In the genomic region with DNA sequence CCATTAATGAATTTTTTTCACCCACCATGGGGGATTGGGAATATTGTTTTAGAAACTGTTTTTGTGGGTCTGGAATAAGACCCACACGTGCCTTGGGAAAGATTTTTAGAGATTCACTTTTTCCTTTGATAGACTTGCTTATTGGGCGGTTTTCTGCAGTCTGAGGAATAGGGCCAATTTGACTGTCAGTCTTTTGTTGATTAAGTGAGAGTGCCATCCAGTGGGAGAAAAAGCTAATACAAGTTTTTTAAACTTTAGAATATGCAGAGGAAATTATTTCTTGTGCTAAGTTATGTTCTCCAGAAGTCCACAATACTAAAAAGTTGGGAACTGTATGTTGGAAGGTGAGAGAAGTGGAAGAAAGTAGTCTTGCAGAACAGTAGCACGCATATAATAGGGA, we compare ENCODE assay signal across 8 cellular contexts. TPM values are rescaled to one million over a fixed set of nuclear protein-coding genes. Genes with fewer than 3 reads are reported as not detected.
DNase-seq lines count a peak whose midpoint lies in the region; ATAC-seq, FAIRE-seq and TF ChIP-seq lines count a peak whose summit lies in the region.

No MANE protein-coding gene starts in this region.

- no TSS peak for BruUV-seq in Caco-2 (replicated peaks; lab: Mats Ljungman, UMichigan)

- no peaks in the 10 kb centered on the region for H3K27me3 ChIP-seq in Caco-2 (replicated peaks; ENCODE audit: control insufficient read depth, insufficient read depth, low read length)

- no peaks in the 10 kb centered on the region for H3K9me3 ChIP-seq in Caco-2

- no peak overlapping the region for H3K27ac Mint-ChIP-seq in Caco-2 (ENCODE audit: unreplicated experiment)
- H3K27ac Mint-ChIP-seq in WTC11, result no peak overlapping the region

- H3K4me3 Mint-ChIP-seq in Caco-2 (ENCODE audit: unreplicated experiment) (no peak overlapping the region), WTC11 (no peak overlapping the region)

- ATAC-seq in WTC11 (peak; percentile 26; the same call in 1 of the 2 replicates), left lobe of liver (peak; percentile 81), GM21526 (IDR thresholded peaks at IDR 0.05; ENCODE audit: low FRiP score, unreplicated experiment) (no peak)

- intact Hi-C loops in Caco-2 (cut with micrococcal nuclease; ENCODE audit: unreplicated experiment), result loop anchor here (1.0 to 2.0 kb wide), 3 partner anchors 47 to 315 kb away; no protein-coding TSS in a partner anchor

- H3K4me1 Mint-ChIP-seq in Caco-2 (ENCODE audit: low read depth, unreplicated experiment) (no peaks in the 10 kb centered on the region), WTC11 (peaks cover 18% of the 10 kb centered on the region)

- CTCF ChIA-PET in Caco-2 (lab: Charles Lee), result interaction anchor here (0.6 to 1.2 kb wide), 4 partner anchors 46 to 166 kb away, joined by 3 to 6 read pairs (median 4); no protein-coding TSS in a partner anchor
- CTCF ChIA-PET in WTC11 (lab: Charles Lee), result interaction anchor here (0.7 to 1.7 kb wide), 11 partner anchors 8 to 315 kb away, joined by 3 to 11 read pairs (median 4); no protein-coding TSS in a partner anchor

- no peaks in the 10 kb centered on the region for H3K36me3 Mint-ChIP-seq in Caco-2 (ENCODE audit: insufficient read depth, unreplicated experiment)
- no peaks in the 10 kb centered on the region for H3K36me3 Mint-ChIP-seq in WTC11

- H3K27me3 Mint-ChIP-seq in Caco-2 (ENCODE audit: insufficient read depth, unreplicated experiment) (no peaks in the 10 kb centered on the region), WTC11 (ENCODE audit: low read depth) (no peaks in the 10 kb centered on the region)

- no peak overlapping the region for H3K4me3 ChIP-seq in Caco-2 (ENCODE audit: low read depth, low read length)

- no peak for FAIRE-seq in HTR-8/SVneo (lab: Jason Lieb, UNC)

- DNase-seq in Caco-2, result peak in 1 of 2 experiments; percentile 11
- peak; percentile 1 for DNase-seq in HTR-8/SVneo (ENCODE audit: insufficient read length, low spot score)
- no peak for DNase-seq in WTC11 (ENCODE audit: low spot score)
- no peak for DNase-seq in left lobe of liver (ENCODE audit: low spot score)
- DNase-seq in amniotic stem cell (lab: John Stamatoyannopoulos, UW), result no peak
- DNase-seq in stimulated activated naive CD4-positive, alpha-beta T cell (lab: John Stamatoyannopoulos, UW), result no peak
- DNase-seq in NCI-H2196 treated with DMSO at 0.1 percent for 48 hours (lab: John Stamatoyannopoulos, UW; ENCODE audit: unreplicated experiment), result no peak

- H3K9me3 Mint-ChIP-seq in Caco-2 (ENCODE audit: unreplicated experiment) (no peaks in the 10 kb centered on the region), WTC11 (no peaks in the 10 kb centered on the region)

- POLR2A ChIA-PET in Caco-2 (lab: Charles Lee), result no interaction called here
- POLR2A ChIA-PET in WTC11 (lab: Charles Lee), result no interaction called here

- TF ChIP-seq CTCF in Caco-2 (IDR thresholded peaks at IDR 0.05; ENCODE audit: insufficient read depth in 1 of 2, low read depth in 1 of 2, low read length in 1 of 2, severe bottlenecking in 1 of 2, unreplicated experiment in 1 of 2) (peak; percentile 25 to 50), WTC11 (IDR thresholded peaks at IDR 0.05) (no peak)

- H3K36me3 ChIP-seq in Caco-2 (ENCODE audit: control insufficient read depth, insufficient read depth, low read length), result no peaks in the 10 kb centered on the region

- H3K4me1 ChIP-seq in Caco-2, result no peaks in the 10 kb centered on the region

TF ChIP-seq in WTC11, 78 proteins besides CTCF, POLR2A, EP300 and RAD21:
- no peak for TF ChIP-seq ZNF317 (CRISPR knock-in tag; IDR thresholded peaks at IDR 0.05; ENCODE audit: borderline replicate concordance, low read depth)
- TF ChIP-seq AR (CRISPR knock-in tag; IDR thresholded peaks at IDR 0.05), result no peak
- TF ChIP-seq HMGA2 (CRISPR knock-in tag; IDR thresholded peaks at IDR 0.05), result no peak
- TF ChIP-seq, protein P1, sequence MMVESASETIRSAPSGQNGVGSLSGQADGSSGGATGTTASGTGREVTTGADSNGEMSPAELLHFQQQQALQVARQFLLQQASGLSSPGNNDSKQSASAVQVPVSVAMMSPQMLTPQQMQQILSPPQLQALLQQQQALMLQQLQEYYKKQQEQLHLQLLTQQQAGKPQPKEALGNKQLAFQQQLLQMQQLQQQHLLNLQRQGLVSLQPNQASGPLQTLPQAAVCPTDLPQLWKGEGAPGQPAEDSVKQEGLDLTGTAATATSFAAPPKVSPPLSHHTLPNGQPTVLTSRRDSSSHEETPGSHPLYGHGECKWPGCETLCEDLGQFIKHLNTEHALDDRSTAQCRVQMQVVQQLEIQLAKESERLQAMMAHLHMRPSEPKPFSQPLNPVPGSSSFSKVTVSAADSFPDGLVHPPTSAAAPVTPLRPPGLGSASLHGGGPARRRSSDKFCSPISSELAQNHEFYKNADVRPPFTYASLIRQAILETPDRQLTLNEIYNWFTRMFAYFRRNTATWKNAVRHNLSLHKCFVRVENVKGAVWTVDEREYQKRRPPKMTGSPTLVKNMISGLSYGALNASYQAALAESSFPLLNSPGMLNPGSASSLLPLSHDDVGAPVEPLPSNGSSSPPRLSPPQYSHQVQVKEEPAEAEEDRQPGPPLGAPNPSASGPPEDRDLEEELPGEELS (CRISPR knock-in tag; IDR thresholded peaks at IDR 0.05), result no peak
- no peak for TF ChIP-seq ATF3 (CRISPR knock-in tag; conservative IDR thresholded peaks at IDR 0.05)
- TF ChIP-seq ZNF263 (CRISPR knock-in tag; IDR thresholded peaks at IDR 0.05; ENCODE audit: low read depth), result no peak
- TF ChIP-seq NR1H2 (CRISPR knock-in tag; IDR thresholded peaks at IDR 0.05), result no peak
- no peak for TF ChIP-seq CREM (CRISPR knock-in tag; IDR thresholded peaks at IDR 0.05)
- TF ChIP-seq IRF2 (CRISPR knock-in tag; IDR thresholded peaks at IDR 0.05; ENCODE audit: borderline replicate concordance, low read depth), result no peak
- TF ChIP-seq ZNF416 (CRISPR knock-in tag; IDR thresholded peaks at IDR 0.05), result no peak
- TF ChIP-seq MAX (CRISPR knock-in tag; IDR thresholded peaks at IDR 0.05), result no peak
- no peak for TF ChIP-seq NR3C1 (CRISPR knock-in tag; conservative IDR thresholded peaks at IDR 0.05; ENCODE audit: low read depth)
- no peak for TF ChIP-seq SMAD3 (CRISPR knock-in tag; IDR thresholded peaks at IDR 0.05; ENCODE audit: borderline replicate concordance)
- TF ChIP-seq FOXK1 (CRISPR knock-in tag; IDR thresholded peaks at IDR 0.05), result no peak
- TF ChIP-seq ZNF219 (CRISPR knock-in tag; IDR thresholded peaks at IDR 0.05; ENCODE audit: borderline replicate concordance), result no peak
- TF ChIP-seq FOXP1 (CRISPR knock-in tag; IDR thresholded peaks at IDR 0.05; ENCODE audit: borderline replicate concordance), result no peak
TF ChIP-seq in WTC11: peak in this region for 0.

RNA-seq across cellular contexts. Expression of gene PRMT3, which starts 56.1 kb away (rescaled TPM):
- total RNA-seq in Caco-2 (2022), result 26.1 and 28.5 TPM in 2 replicates
- 26.7 to 31.4 TPM (median 28.0 TPM) in 3 replicates for total RNA-seq in WTC11 (2021)
- total RNA-seq in left lobe of liver, result 4.1 TPM
